In genomic region chr1:232308616-232309015, GRCh38 we compare ENCODE assay signal across 12 cellular contexts.
DNase-seq lines count a peak whose midpoint lies in the region; ATAC-seq and TF ChIP-seq lines count a peak whose summit lies in the region.
"Had no signal": no experiment of that assay in that cellular context is flagged by ENCODE, and none has a peak within 500 bp of the region (broad histone marks: within the 10 kb centered on the region; RNA-seq: fewer than 3 reads in every experiment).

No MANE protein-coding gene starts in this region.

- H3K9me3 ChIP-seq in A673 (ENCODE audit: low read depth, low read length, poor library complexity, severe bottlenecking) = no peaks in the 10 kb centered on the region
- H3K9me3 ChIP-seq: HAP-1 had no signal

- intact Hi-C loops in A673 (cut with micrococcal nuclease; ENCODE audit: unreplicated experiment) = no loop called here

- DNase-seq in A673 (ENCODE audit: low spot score) = peak; percentile 15
- peak; percentile 71 for DNase-seq in astrocyte of the spinal cord (ENCODE audit: low read depth, low spot score)
- DNase-seq in dermis blood vessel endothelial cell = peak; percentile 63
- DNase-seq in pulmonary artery endothelial cell (ENCODE audit: low read depth, low spot score) = peak; percentile 2
- DNase-seq in GF-D8 (lab: John Stamatoyannopoulos, UW) = no peak
- no peak for DNase-seq in activated gamma-delta T cell treated with Interleukin-2 at 50 U/mL for 16 hours
- DNase-seq: C1 segment of cervical spinal cord; CD4-positive, alpha-beta T cell; DMS79 treated with DMSO at 0.1 percent for 48 hours; EL had no signal

- H3K36me3 ChIP-seq in A673 (ENCODE audit: insufficient read depth, low read length, poor library complexity, severe bottlenecking) = no peaks in the 10 kb centered on the region
- H3K36me3 ChIP-seq: HAP-1 had no signal

- BruUV-seq in A673 (replicated peaks; lab: Mats Ljungman, UMichigan) = no TSS peak

- CTCF ChIA-PET in A673 (lab: Charles Lee) = no interaction called here

- no peaks in the 10 kb centered on the region for H3K27me3 ChIP-seq in A673 (replicated peaks; ENCODE audit: insufficient read depth, low read depth, low read length, poor library complexity)

- no peak overlapping the region for H3K4me3 ChIP-seq in A673 (ENCODE audit: low read depth, low read length, poor library complexity, severe bottlenecking)
- no peak overlapping the region for H3K4me3 ChIP-seq in astrocyte of the spinal cord (ENCODE audit: low read depth, low read length)
- H3K4me3 ChIP-seq: HAP-1 had no signal

- H3K27ac ChIP-seq in A673 (ENCODE audit: low read depth, low read length, poor library complexity, severe bottlenecking) = no peak overlapping the region

- POLR2A ChIA-PET in A673 (lab: Charles Lee; ENCODE audit: low non-redundant PET) = no interaction called here

- no peak for TF ChIP-seq CTCF in A673 (conservative IDR thresholded peaks at IDR 0.05; ENCODE audit: low read depth, low read length)
- TF ChIP-seq CTCF in astrocyte of the spinal cord (IDR thresholded peaks at IDR 0.05; ENCODE audit: low read depth, low read length) = no peak

- in situ Hi-C loops in astrocyte of the spinal cord (cut with HindIII; ENCODE audit: low sequenced_read_pairs) = no loop called here

- ATAC-seq in GM19455 (IDR thresholded peaks at IDR 0.05; ENCODE audit: unreplicated experiment) = no peak

- no peaks in the 10 kb centered on the region for H3K4me1 ChIP-seq in A673 (ENCODE audit: insufficient read depth, low read length, poor library complexity, severe bottlenecking)

Comparison
In these comparisons a context has a peak if more than half of its experiments do, and no peak if none do; other contexts are left out.
1. DNase-seq: peak in A673 (single experiment), astrocyte of the spinal cord (single experiment), dermis blood vessel endothelial cell (single experiment) and pulmonary artery endothelial cell (single experiment); none in GF-D8 (single experiment) and activated gamma-delta T cell treated with Interleukin-2 at 50 U/mL for 16 hours (single experiment).